ENCODE assay signal across 24 cellular contexts in the genomic region with DNA sequence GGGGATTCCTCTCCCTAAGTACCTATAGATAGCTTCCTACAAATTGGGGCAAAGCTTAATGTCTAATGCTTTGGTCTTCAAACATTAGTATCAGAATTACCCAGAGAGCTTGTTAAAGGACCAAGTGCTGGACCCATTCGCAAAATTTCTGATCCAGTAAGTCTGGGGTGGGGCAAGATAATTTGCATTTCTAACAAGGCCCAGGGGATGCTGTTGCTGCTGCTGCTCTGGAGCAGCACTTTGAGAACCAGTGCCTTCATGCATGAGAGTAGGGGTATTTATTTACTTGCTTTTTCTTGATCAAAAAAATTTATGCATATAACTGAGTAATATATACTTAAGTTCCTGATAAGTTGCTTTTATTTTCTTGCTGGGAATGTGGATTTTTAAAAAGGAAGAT.
"Had no signal": no experiment of that assay in that cellular context is flagged by ENCODE, and none has a peak within 500 bp of the region (broad histone marks: within the 10 kb centered on the region; RNA-seq: fewer than 3 reads in every experiment).

No MANE protein-coding gene starts in this region.

- H3K4me1 Mint-ChIP-seq: natural killer cell; neural progenitor cell; stimulated activated effector memory CD8-positive, alpha-beta T cell treated with anti-CD3 and anti-CD28 coated beads, Interleukin-12 subunit alpha, Interleukin-12 subunit beta, amount 100 ng/mL, for 72 hours had no signal

- DNase-seq: natural killer cell; occipital lobe; ovary; posterior cingulate gyrus; psoas muscle; right cardiac atrium; right lobe of liver; sigmoid colon; small intestine; stimulated activated CD4-positive, alpha-beta T cell treated with anti-CD3 and anti-CD28 coated beads, Interleukin-15, amount 100 ng/mL, for 24 hours; stimulated activated CD4-positive, alpha-beta T cell treated with anti-CD3 and anti-CD28 coated beads, Interleukin-2, amount 100 ng/mL, for 24 hours; stimulated activated CD4-positive, alpha-beta T cell treated with anti-CD3 and anti-CD28 coated beads, Interleukin-2, amount 100 ng/mL, for 48 hours; stimulated activated CD4-positive, alpha-beta T cell treated with anti-CD3 and anti-CD28 coated beads, Interleukin-4, amount 100 ng/mL, for 24 hours; stimulated activated naive B cell treated with anti-CD40 and anti-IgM and Interleukin-4, amounts not matched to agents 10 μg/mL and 1 μg/mL and 100 μg/mL, for 72 hours; stimulated activated naive CD4-positive, alpha-beta T cell treated with Interleukin-2 at 50 U/mL for 16 hours; stomach; thyroid gland; trophoblast cell; upper lobe of left lung had no signal

- H3K36me3 Mint-ChIP-seq: natural killer cell; neural progenitor cell; stimulated activated effector memory CD8-positive, alpha-beta T cell treated with anti-CD3 and anti-CD28 coated beads, Interleukin-12 subunit alpha, Interleukin-12 subunit beta, amount 100 ng/mL, for 72 hours; stimulated activated naive B cell treated with anti-CD40 and anti-IgM and Interleukin-4, amounts not matched to agents 10 μg/mL and 1 μg/mL and 100 μg/mL, for 72 hours had no signal

- H3K27me3 Mint-ChIP-seq: progenitor cell of endocrine pancreas; stimulated activated naive B cell treated with anti-CD40 and anti-IgM and Interleukin-4, amounts not matched to agents 10 μg/mL and 1 μg/mL and 100 μg/mL, for 72 hours had no signal

- H3K4me3 Mint-ChIP-seq: natural killer cell; nephron; neural progenitor cell; stimulated activated effector memory CD8-positive, alpha-beta T cell treated with anti-CD3 and anti-CD28 coated beads, Interleukin-12 subunit alpha, Interleukin-12 subunit beta, amount 100 ng/mL, for 72 hours; stimulated activated naive B cell treated with anti-CD40 and anti-IgM and Interleukin-4, amounts not matched to agents 10 μg/mL and 1 μg/mL and 100 μg/mL, for 72 hours; stimulated activated naive CD8-positive, alpha-beta T cell treated with anti-CD3 and anti-CD28 coated beads, Interleukin-15, Interleukin-2, amounts not matched to agents 100 ng/mL and 50 ng/mL, for 24 hours had no signal

- H3K9me3 Mint-ChIP-seq: natural killer cell; nephron; neural progenitor cell; stimulated activated effector memory CD8-positive, alpha-beta T cell treated with anti-CD3 and anti-CD28 coated beads, Interleukin-12 subunit alpha, Interleukin-12 subunit beta, amount 100 ng/mL, for 72 hours; stimulated activated naive B cell treated with anti-CD40 and anti-IgM and Interleukin-4, amounts not matched to agents 10 μg/mL and 1 μg/mL and 100 μg/mL, for 72 hours; stimulated activated naive CD8-positive, alpha-beta T cell treated with anti-CD3 and anti-CD28 coated beads, Interleukin-15, Interleukin-2, amounts not matched to agents 100 ng/mL and 50 ng/mL, for 24 hours had no signal

- H3K27ac Mint-ChIP-seq: natural killer cell; nephron; neural progenitor cell; progenitor cell of endocrine pancreas; stimulated activated effector memory CD8-positive, alpha-beta T cell treated with anti-CD3 and anti-CD28 coated beads, Interleukin-12 subunit alpha, Interleukin-12 subunit beta, amount 100 ng/mL, for 72 hours; stimulated activated naive B cell treated with anti-CD40 and anti-IgM and Interleukin-4, amounts not matched to agents 10 μg/mL and 1 μg/mL and 100 μg/mL, for 72 hours; stimulated activated naive CD8-positive, alpha-beta T cell treated with anti-CD3 and anti-CD28 coated beads, Interleukin-15, Interleukin-2, amounts not matched to agents 100 ng/mL and 50 ng/mL, for 24 hours had no signal

- ATAC-seq: natural killer cell; psoas muscle; right cardiac atrium; right lobe of liver; stimulated activated effector memory CD8-positive, alpha-beta T cell treated with anti-CD3 and anti-CD28 coated beads, Interleukin-12 subunit alpha, Interleukin-12 subunit beta, amount 100 ng/mL, for 72 hours; stimulated activated naive B cell treated with anti-CD40 and anti-IgM and Interleukin-4, amounts not matched to agents 10 μg/mL and 1 μg/mL and 100 μg/mL, for 72 hours had no signal
